ENCODE assay signal across 9 cellular contexts in genomic region chr1:48493970-48494769, GRCh38. TPM values are rescaled to one million over a fixed set of nuclear protein-coding genes. Genes with fewer than 3 reads are reported as not detected.
DNase-seq lines count a peak whose midpoint lies in the region; ATAC-seq, FAIRE-seq and TF ChIP-seq lines count a peak whose summit lies in the region.
"Had no signal": no experiment of that assay in that cellular context is flagged by ENCODE, and none has a peak within 500 bp of the region (broad histone marks: within the 10 kb centered on the region; RNA-seq: fewer than 3 reads in every experiment).

No MANE protein-coding gene starts in this region.

- H3K4me3 ChIP-seq in AG09309 (ENCODE audit: control insufficient read depth, low read depth, low read length) (no peak overlapping the region), fibroblast of the aortic adventitia (ENCODE audit: low read depth, low read length) (no peak overlapping the region)
- H3K4me3 ChIP-seq: esophagus squamous epithelium had no signal

- ATAC-seq in omental fat pad (ENCODE audit: low FRiP score) (peak; percentile 77), HG03097 (IDR thresholded peaks at IDR 0.05; ENCODE audit: low FRiP score, unreplicated experiment) (no peak)
- ATAC-seq in stimulated activated effector memory CD8-positive, alpha-beta T cell treated with anti-CD3 and anti-CD28 coated beads, Interleukin-12 subunit alpha, Interleukin-12 subunit beta, amount 100 ng/mL, for 72 hours: no peak

- H3K4me1 Mint-ChIP-seq in stimulated activated effector memory CD8-positive, alpha-beta T cell treated with anti-CD3 and anti-CD28 coated beads, Interleukin-12 subunit alpha, Interleukin-12 subunit beta, amount 100 ng/mL, for 72 hours: no peaks in the 10 kb centered on the region

- H3K9me3 Mint-ChIP-seq in stimulated activated effector memory CD8-positive, alpha-beta T cell treated with anti-CD3 and anti-CD28 coated beads, Interleukin-12 subunit alpha, Interleukin-12 subunit beta, amount 100 ng/mL, for 72 hours: no peaks in the 10 kb centered on the region

- H3K4me3 Mint-ChIP-seq in stimulated activated effector memory CD8-positive, alpha-beta T cell treated with anti-CD3 and anti-CD28 coated beads, Interleukin-12 subunit alpha, Interleukin-12 subunit beta, amount 100 ng/mL, for 72 hours: no peak overlapping the region

- H3K36me3 Mint-ChIP-seq in stimulated activated effector memory CD8-positive, alpha-beta T cell treated with anti-CD3 and anti-CD28 coated beads, Interleukin-12 subunit alpha, Interleukin-12 subunit beta, amount 100 ng/mL, for 72 hours: no peaks in the 10 kb centered on the region

- FAIRE-seq in GM19239 (lab: Jason Lieb, UNC): no peak

- TF ChIP-seq CTCF in AG09309 (IDR thresholded peaks at IDR 0.05; ENCODE audit: control insufficient read depth, insufficient read depth, low read depth, low read length, missing control alignments) (no peak), fibroblast of the aortic adventitia (IDR thresholded peaks at IDR 0.05; ENCODE audit: insufficient read depth, low read length) (no peak), omental fat pad (IDR thresholded peaks at IDR 0.05) (no peak)

- peak; percentile 91 for DNase-seq in AG09309 (ENCODE audit: low read depth)
- peak; percentile 94 for DNase-seq in RPMI7951 (ENCODE audit: low read depth)
- DNase-seq in fibroblast of the aortic adventitia (ENCODE audit: low read depth): peak; percentile 85
- DNase-seq in omental fat pad (ENCODE audit: low spot score): no peak
- no peak for DNase-seq in stimulated activated effector memory CD8-positive, alpha-beta T cell treated with anti-CD3 and anti-CD28 coated beads, Interleukin-12 subunit alpha, Interleukin-12 subunit beta, amount 100 ng/mL, for 72 hours (ENCODE audit: low spot score in 2 of 2)
- DNase-seq in NCI-H748 (lab: John Stamatoyannopoulos, UW; ENCODE audit: unreplicated experiment): no peak
- no peak for DNase-seq in GM19239 (ENCODE audit: insufficient read length, low spot score)
- DNase-seq: esophagus squamous epithelium had no signal

- no peak overlapping the region for H3K27ac Mint-ChIP-seq in stimulated activated effector memory CD8-positive, alpha-beta T cell treated with anti-CD3 and anti-CD28 coated beads, Interleukin-12 subunit alpha, Interleukin-12 subunit beta, amount 100 ng/mL, for 72 hours

RNA-seq across cellular contexts. Expression of gene SPATA6, which starts 22.2 kb away (rescaled TPM):
- 6.8 and 7.9 TPM in 2 replicates for total RNA-seq in RPMI7951 (2014; rRNA removed; shearing (Covaris generic))
- total RNA-seq in fibroblast of the aortic adventitia (ENCODE audit: low replicate concordance) (8.7 and 10.5 TPM in 2 replicates), omental fat pad (10 to 100 TPM in 3 of 4 donors, 1 to 10 TPM in 1; 7.8 to 41.8 (median 16.9) TPM)

Comparison
In these comparisons a context has a peak if more than half of its experiments do, and no peak if none do; other contexts are left out.
1. DNase-seq: peak in AG09309 (single experiment), RPMI7951 (single experiment) and fibroblast of the aortic adventitia (single experiment); none in omental fat pad (single experiment), stimulated activated effector memory CD8-positive, alpha-beta T cell treated with anti-CD3 and anti-CD28 coated beads, Interleukin-12 subunit alpha, Interleukin-12 subunit beta, amount 100 ng/mL, for 72 hours (0 of 2), NCI-H748 (single experiment) and GM19239 (single experiment).